8 cellular contexts compared by ENCODE assay signal in genomic region chr2:121888189-121888557, GRCh38.
DNase-seq lines count a peak whose midpoint lies in the region; ATAC-seq, FAIRE-seq and TF ChIP-seq lines count a peak whose summit lies in the region.

No MANE protein-coding gene starts in this region.

- H3K79me2 ChIP-seq in endothelial cell of umbilical vein (ENCODE audit: control insufficient read depth, insufficient read depth, low read length) = no peaks in the 10 kb centered on the region

- ATAC-seq in GM19463 (IDR thresholded peaks at IDR 0.05; ENCODE audit: unreplicated experiment) = peak; percentile 84

- dilution Hi-C loops in endothelial cell of umbilical vein (cut with MboI; ENCODE audit: extremely low pct_ligation_motif_present, low sequenced_read_pairs) = no loop called here

- no peaks in the 10 kb centered on the region for H3K36me3 ChIP-seq in endothelial cell of umbilical vein (ENCODE audit: control insufficient read depth in 2 of 2, extremely low read depth in 1 of 2, insufficient read depth in 2 of 2, low read length in 2 of 2)
- no peaks in the 10 kb centered on the region for H3K36me3 ChIP-seq in esophagus squamous epithelium

- H2AFZ ChIP-seq in endothelial cell of umbilical vein (ENCODE audit: low read depth, low read length) = no peak overlapping the region

- no peaks in the 10 kb centered on the region for H4K20me1 ChIP-seq in endothelial cell of umbilical vein (replicated peaks; ENCODE audit: control insufficient read depth, extremely low read depth, insufficient read depth, low read length)

- TF ChIP-seq CTCF in GM10266 (IDR thresholded peaks at IDR 0.05; ENCODE audit: control insufficient read depth, insufficient read depth, low read depth, missing control alignments) (peak; percentile 21), HL-60 (IDR thresholded peaks at IDR 0.05; ENCODE audit: insufficient read depth, low read length) (peak; percentile 27), endothelial cell of umbilical vein (IDR thresholded peaks at IDR 0.05; ENCODE audit: extremely low read depth in 1 of 2, insufficient read depth in 1 of 2, low read depth in 1 of 2, low read length in 2 of 2) (peak; percentile 7 to 29), esophagus squamous epithelium (IDR thresholded peaks at IDR 0.05) (peak in 3 of 6 experiments; percentile 26 to 54 (median 28))

- H3K9me3 ChIP-seq in endothelial cell of umbilical vein (replicated peaks; ENCODE audit: control insufficient read depth, insufficient read depth, low read length) (no peaks in the 10 kb centered on the region), esophagus squamous epithelium (no peaks in the 10 kb centered on the region)

- BruUV-seq in endothelial cell of umbilical vein (replicated peaks; lab: Mats Ljungman, UMichigan) = no TSS peak

- H3K4me1 ChIP-seq in endothelial cell of umbilical vein (ENCODE audit: control insufficient read depth, extremely low read depth, insufficient read depth, low read length) (no peaks in the 10 kb centered on the region), esophagus squamous epithelium (no peaks in the 10 kb centered on the region)

- no peaks in the 10 kb centered on the region for H3K9me1 ChIP-seq in endothelial cell of umbilical vein (replicated peaks; ENCODE audit: control insufficient read depth, extremely low read depth, insufficient read depth, low read length)

- no peak for FAIRE-seq in endothelial cell of umbilical vein (lab: Jason Lieb, UNC)

- H3K27me3 ChIP-seq in HL-60 (ENCODE audit: insufficient read depth, poor library complexity, severe bottlenecking) (peaks cover 4% of the 10 kb centered on the region), endothelial cell of umbilical vein (ENCODE audit: control insufficient read depth in 2 of 2, insufficient read depth in 2 of 2, low read length in 2 of 2) (no peaks in the 10 kb centered on the region), esophagus squamous epithelium (no peaks in the 10 kb centered on the region)

- no peak for TF ChIP-seq POLR2A in endothelial cell of umbilical vein (IDR thresholded peaks at IDR 0.05; ENCODE audit: low read depth, low read length)
- TF ChIP-seq POLR2A in esophagus squamous epithelium (IDR thresholded peaks at IDR 0.05) = no peak

- POLR2A ChIA-PET in endothelial cell of umbilical vein (lab: Charles Lee) = no interaction called here

- H3K27ac ChIP-seq in HL-60 (replicated peaks) (no peak overlapping the region), endothelial cell of umbilical vein (ENCODE audit: insufficient read depth, low read depth, low read length) (no peak overlapping the region), esophagus squamous epithelium (no peak overlapping the region)

- H3K4me2 ChIP-seq in endothelial cell of umbilical vein (ENCODE audit: insufficient read depth, low read length) = no peak overlapping the region

- no peak overlapping the region for H3K9ac ChIP-seq in endothelial cell of umbilical vein (replicated peaks; ENCODE audit: extremely low read depth, insufficient read depth, low read length)

- 55 to 64% methylated on average over 4 of the region's 5 CpGs for WGBS in esophagus squamous epithelium, 2 donors

- intact Hi-C loops in endothelial cell of umbilical vein (cut with micrococcal nuclease) = no loop called here
- intact Hi-C loops in esophagus squamous epithelium (cut with DNase I) = no loop called here

- CTCF ChIA-PET in endothelial cell of umbilical vein (lab: Charles Lee) = no interaction called here

- H3K4me3 ChIP-seq in HL-60 (replicated peaks; ENCODE audit: insufficient read depth, low read length) = no peak overlapping the region
- H3K4me3 ChIP-seq in endothelial cell of umbilical vein (replicated peaks in 1 of 3; ENCODE audit: insufficient read depth in 1 of 3, low read depth in 1 of 3, low read length in 3 of 3) = no peak overlapping the region
- H3K4me3 ChIP-seq in esophagus squamous epithelium = no peak overlapping the region

- DNase-seq in GM10266 (ENCODE audit: extremely low spot score) = no peak
- peak in 1 of 2 experiments; percentile 31 for DNase-seq in HL-60 (ENCODE audit: low read depth in 1 of 2, low spot score in 1 of 2)
- DNase-seq in endothelial cell of umbilical vein (ENCODE audit: low read depth, low spot score) = no peak
- DNase-seq in esophagus squamous epithelium (lab: John Stamatoyannopoulos, UW) = no peak
- DNase-seq in HK-2 (ENCODE audit: unreplicated experiment) = no peak
- no peak for DNase-seq in superior temporal gyrus (ENCODE audit: extremely low spot score)
- DNase-seq in HCEC 1CT = no peak

TF ChIP-seq in endothelial cell of umbilical vein, 7 proteins besides CTCF, POLR2A, EP300 and RAD21:
- TF ChIP-seq MYC (IDR thresholded peaks at IDR 0.05; ENCODE audit: low read depth, low read length) = no peak
- no peak for TF ChIP-seq POLR2AphosphoS5 (IDR thresholded peaks at IDR 0.05; ENCODE audit: insufficient read depth, low read depth, low read length)
- no peak for TF ChIP-seq FOS (IDR thresholded peaks at IDR 0.05; ENCODE audit: borderline replicate concordance, insufficient read depth, low read length)
- TF ChIP-seq GATA2 (IDR thresholded peaks at IDR 0.05; ENCODE audit: insufficient read depth, insufficient read length, low read depth, low read length) = no peak
- no peak for TF ChIP-seq EZH2 (IDR thresholded peaks at IDR 0.05; ENCODE audit: borderline replicate concordance, low read depth, low read length, severe bottlenecking)
- TF ChIP-seq, protein P1, sequence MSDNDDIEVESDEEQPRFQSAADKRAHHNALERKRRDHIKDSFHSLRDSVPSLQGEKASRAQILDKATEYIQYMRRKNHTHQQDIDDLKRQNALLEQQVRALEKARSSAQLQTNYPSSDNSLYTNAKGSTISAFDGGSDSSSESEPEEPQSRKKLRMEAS (IDR thresholded peaks at IDR 0.05; ENCODE audit: insufficient read depth, insufficient read length) = no peak
- no peak for TF ChIP-seq JUN (IDR thresholded peaks at IDR 0.05; ENCODE audit: borderline replicate concordance, insufficient read depth, insufficient read length, low read depth)
TF ChIP-seq in endothelial cell of umbilical vein: peak in this region for 0.
